ENCODE assay signal across 1 cellular context in the genomic region with DNA sequence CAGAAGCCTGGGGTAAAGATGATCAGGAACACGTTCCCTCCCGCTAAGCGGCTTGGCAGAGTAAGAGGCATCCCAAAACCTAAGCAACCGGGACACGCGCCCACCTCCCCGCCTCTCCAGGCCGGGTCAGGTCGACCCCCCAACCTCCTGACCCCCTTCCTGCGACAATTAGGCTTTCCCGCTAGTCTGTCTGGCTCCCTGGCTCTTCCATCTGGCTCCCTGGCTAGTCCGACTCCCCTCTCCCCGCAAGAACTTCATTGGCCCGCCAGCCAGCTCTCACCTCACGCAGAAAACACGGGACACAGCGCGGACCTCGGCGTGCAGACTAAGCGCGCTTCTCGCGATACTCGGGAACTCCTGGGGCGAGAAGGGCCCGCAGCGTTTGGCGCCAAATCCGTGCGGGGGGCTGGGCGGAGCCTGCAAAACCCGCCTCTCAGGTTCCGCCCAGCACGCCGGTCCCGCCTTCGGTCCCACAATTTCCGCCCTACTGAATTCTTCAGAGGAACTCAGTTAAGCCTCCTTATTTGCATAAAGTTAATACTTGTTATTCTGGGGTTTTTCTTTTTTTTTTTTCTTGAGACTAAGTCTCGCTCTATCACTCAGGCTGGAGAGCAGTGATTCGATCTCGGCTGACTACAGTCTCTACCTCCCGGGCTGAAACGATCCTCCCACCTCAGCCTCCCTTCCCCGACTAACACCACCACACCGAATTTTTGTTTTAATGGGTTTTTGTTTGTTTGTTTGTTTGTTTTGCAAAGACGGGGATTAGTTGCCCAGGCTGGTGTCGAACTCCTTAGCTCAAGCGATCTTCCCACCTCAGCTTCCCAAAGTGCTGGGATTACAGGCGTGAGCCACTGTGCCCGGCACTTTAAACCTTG.
TF ChIP-seq lines count a peak whose summit lies in the region.

A gene with protein sequence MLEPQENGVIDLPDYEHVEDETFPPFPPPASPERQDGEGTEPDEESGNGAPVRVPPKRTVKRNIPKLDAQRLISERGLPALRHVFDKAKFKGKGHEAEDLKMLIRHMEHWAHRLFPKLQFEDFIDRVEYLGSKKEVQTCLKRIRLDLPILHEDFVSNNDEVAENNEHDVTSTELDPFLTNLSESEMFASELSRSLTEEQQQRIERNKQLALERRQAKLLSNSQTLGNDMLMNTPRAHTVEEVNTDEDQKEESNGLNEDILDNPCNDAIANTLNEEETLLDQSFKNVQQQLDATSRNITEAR (minus strand): TSS at position 327 of the 878 bp plus-strand sequence. CDS start 3,738 bp downstream, outside the sequence.

TF ChIP-seq in H1, 55 proteins besides CTCF, POLR2A, EP300 and RAD21 (continued from another document):
- TF ChIP-seq KDM1A (IDR thresholded peaks at IDR 0.05; ENCODE audit: borderline replicate concordance, low read length) (peak; percentile 62; the same call in 1 of the 2 replicates), SRF (IDR thresholded peaks at IDR 0.05; ENCODE audit: low read depth, low read length) (no peak)
